ENCODE assay signal across 23 cellular contexts in the genomic region with DNA sequence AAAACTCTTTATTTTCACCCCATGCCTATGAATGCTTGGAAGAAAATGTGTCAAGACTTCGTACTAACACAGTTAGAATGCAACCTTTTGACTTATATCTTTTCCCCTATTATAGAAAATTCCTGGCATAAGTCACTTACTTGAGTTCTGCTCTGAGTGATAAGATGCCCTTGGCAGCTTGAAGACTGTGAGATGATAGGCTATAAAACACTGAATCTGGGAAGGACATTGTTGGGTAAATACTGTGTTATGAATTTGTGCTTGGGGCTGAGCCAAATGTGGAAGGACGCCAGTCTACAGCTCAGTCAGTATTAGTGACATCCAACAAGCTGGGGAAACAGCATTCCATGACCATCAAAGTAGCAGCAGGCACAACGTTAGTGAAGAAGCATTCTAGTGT.
DNase-seq lines count a peak whose midpoint lies in the region; ATAC-seq and TF ChIP-seq lines count a peak whose summit lies in the region.
"Had no signal": no experiment of that assay in that cellular context is flagged by ENCODE, and none has a peak within 500 bp of the region (broad histone marks: within the 10 kb centered on the region; RNA-seq: fewer than 3 reads in every experiment).

No MANE protein-coding gene starts in this region.

- no peak for TF ChIP-seq CTCF in endodermal cell (conservative IDR thresholded peaks at IDR 0.05)

- no peaks in the 10 kb centered on the region for H3K4me1 ChIP-seq in endodermal cell (ENCODE audit: control insufficient read depth, insufficient read depth, low read length)
- peaks cover 13% of the 10 kb centered on the region for H3K4me1 ChIP-seq in mesodermal cell (ENCODE audit: control insufficient read depth, insufficient read depth, low read length, poor library complexity, severe bottlenecking)
- H3K4me1 ChIP-seq: gastrocnemius medialis had no signal

- 77 to 85% methylated on average over 1 to 3 of the region's 3 CpGs for WGBS in endodermal cell (ENCODE audit: insufficient coverage in 1 of 2, insufficient read length in 1 of 2), 2 experiments
- WGBS in mesodermal cell (ENCODE audit: insufficient coverage in 2 of 2), 2 experiments = 52 to 95% methylated on average over 2 of the region's 3 CpGs

- H3K9me3 ChIP-seq in endodermal cell (ENCODE audit: control insufficient read depth, low read length) (no peaks in the 10 kb centered on the region), mesodermal cell (ENCODE audit: control insufficient read depth, low read length) (no peaks in the 10 kb centered on the region)
- H3K9me3 ChIP-seq: gastrocnemius medialis, tibial artery had no signal

- DNase-seq in COR-L47 (lab: John Stamatoyannopoulos, UW) (peak; percentile 14), NCI-H2029 treated with DMSO at 0.1 percent for 48 hours (lab: John Stamatoyannopoulos, UW) (peak; percentile 33), endodermal cell (no peak), HCEC 1CT (no peak), ACHN (no peak)
- DNase-seq: activated CD4-positive, alpha-beta T cell treated with anti-CD3 and anti-CD28 coated beads, Interleukin-2, amount 50 U/mL, for 1 hour; activated T-cell treated with anti-CD3 and anti-CD28 coated beads, Interleukin-2, amount 50 U/mL, for 1 hour; caudate nucleus; CD4-positive, alpha-beta memory T cell; EL; GOT3; NCI-H2171 treated with DMSO at 0.1 percent for 48 hours; NK-92 treated with Interleukin-12 subunit alpha and Interleukin-12 subunit beta, amount 100 ng/mL, for 24 hours; SHP77 treated with DMSO at 0.1 percent for 48 hours; stimulated activated CD4-positive, alpha-beta T cell treated with anti-CD3 and anti-CD28 coated beads, Interleukin-4, amount 100 ng/mL, for 24 hours; T-helper 9 cell had no signal

- peaks cover 32% of the 10 kb centered on the region for H3K4me1 Mint-ChIP-seq in endodermal cell
- H3K4me1 Mint-ChIP-seq: CD4-positive, alpha-beta memory T cell; memory B cell had no signal

- no peaks in the 10 kb centered on the region for H3K36me3 Mint-ChIP-seq in endodermal cell (ENCODE audit: low read depth)
- H3K36me3 Mint-ChIP-seq: activated naive CD8-positive, alpha-beta T cell; CD4-positive, alpha-beta memory T cell; memory B cell had no signal

- in situ Hi-C loops in ACHN (cut with HindIII; ENCODE audit: low pct_ligation_motif_present, low pct_unique_long_range_greater_than_20kb, low sequenced_read_pairs) = no loop called here

- H3K36me3 ChIP-seq in endodermal cell (ENCODE audit: control insufficient read depth, insufficient read depth, low read length) = no peaks in the 10 kb centered on the region
- no peaks in the 10 kb centered on the region for H3K36me3 ChIP-seq in mesodermal cell (ENCODE audit: control insufficient read depth, insufficient read depth, low read length)
- H3K36me3 ChIP-seq: gastrocnemius medialis, tibial artery had no signal

- no peaks in the 10 kb centered on the region for H3K27me3 Mint-ChIP-seq in endodermal cell (ENCODE audit: insufficient read depth)
- H3K27me3 Mint-ChIP-seq: activated naive CD8-positive, alpha-beta T cell; memory B cell had no signal

- ATAC-seq in HG03378 (IDR thresholded peaks at IDR 0.05; ENCODE audit: unreplicated experiment) (no peak), HG02678 (IDR thresholded peaks at IDR 0.05; ENCODE audit: unreplicated experiment) (no peak)
- ATAC-seq: gastrocnemius medialis had no signal

- no peaks in the 10 kb centered on the region for H3K27me3 ChIP-seq in endodermal cell (ENCODE audit: control insufficient read depth, insufficient read depth, low read length, poor library complexity, severe bottlenecking)
- H3K27me3 ChIP-seq: gastrocnemius medialis, tibial artery had no signal

- no peaks in the 10 kb centered on the region for H3K9me3 Mint-ChIP-seq in endodermal cell
- H3K9me3 Mint-ChIP-seq: CD4-positive, alpha-beta memory T cell; memory B cell had no signal

- peak overlapping the region; percentile 51 for H3K4me3 Mint-ChIP-seq in endodermal cell
- H3K4me3 Mint-ChIP-seq: activated naive CD8-positive, alpha-beta T cell; CD4-positive, alpha-beta memory T cell; memory B cell had no signal

- H3K9ac ChIP-seq in endodermal cell (ENCODE audit: extremely low read depth, low read length, poor library complexity, severe bottlenecking) = no peak overlapping the region

- H3K27ac ChIP-seq in endodermal cell (ENCODE audit: low read depth, low read length) = no peak overlapping the region
- H3K27ac ChIP-seq in mesodermal cell (ENCODE audit: low read depth, low read length, severe bottlenecking) = peak overlapping the region; percentile 62
- H3K27ac ChIP-seq: gastrocnemius medialis, tibial artery had no signal

- H3K4me3 ChIP-seq in endodermal cell (ENCODE audit: low read length) (no peak overlapping the region), mesodermal cell (ENCODE audit: extremely low read depth, insufficient read depth, low read length, poor library complexity, severe bottlenecking) (no peak overlapping the region)
- H3K4me3 ChIP-seq: gastrocnemius medialis, tibial artery had no signal

- H3K27ac Mint-ChIP-seq in endodermal cell = peak overlapping the region; percentile 96
- H3K27ac Mint-ChIP-seq: activated naive CD8-positive, alpha-beta T cell; CD4-positive, alpha-beta memory T cell; memory B cell had no signal

Comparison
In these comparisons a context has a peak if more than half of its experiments do, and no peak if none do; other contexts are left out.
1. DNase-seq: peak in COR-L47 (single experiment) and NCI-H2029 treated with DMSO at 0.1 percent for 48 hours (single experiment); none in endodermal cell (single experiment), HCEC 1CT (single experiment) and ACHN (single experiment).